ENCODE assay signal across 14 cellular contexts in genomic region chr5:149341846-149342245, GRCh38. TPM values are rescaled to one million over a fixed set of nuclear protein-coding genes. Genes with fewer than 3 reads are reported as not detected.
"Had no signal": no experiment of that assay in that cellular context is flagged by ENCODE, and none has a peak within 500 bp of the region (broad histone marks: within the 10 kb centered on the region; RNA-seq: fewer than 3 reads in every experiment).

No MANE protein-coding gene starts in this region.

- H3K4me3 ChIP-seq: cardiac muscle cell, colonic mucosa, gastrocnemius medialis, pancreas, uterus had no signal

- H3K27ac Mint-ChIP-seq: activated naive CD4-positive, alpha-beta T cell treated with anti-CD3 and anti-CD28 coated beads for 36 hours; activated T-helper 17 cell treated with anti-CD3 and anti-CD28 coated beads, Interleukin-2, amount 50 U/mL, for 72 hours; WTC11 had no signal

- H3K27ac ChIP-seq: cardiac muscle cell, colonic mucosa, gastrocnemius medialis, pancreas, uterus had no signal

- H3K9me3 ChIP-seq: colonic mucosa, gastrocnemius medialis, pancreas, uterus had no signal

- H3K27me3 ChIP-seq: colonic mucosa, gastrocnemius medialis, pancreas, uterus had no signal

- H3K27me3 Mint-ChIP-seq: activated T-helper 17 cell treated with anti-CD3 and anti-CD28 coated beads, Interleukin-2, amount 50 U/mL, for 72 hours had no signal

- H3K4me1 ChIP-seq: colonic mucosa had no signal

- H3K9me3 Mint-ChIP-seq: activated naive CD4-positive, alpha-beta T cell treated with anti-CD3 and anti-CD28 coated beads for 36 hours; activated T-helper 17 cell treated with anti-CD3 and anti-CD28 coated beads, Interleukin-2, amount 50 U/mL, for 72 hours; WTC11 had no signal

- H3K36me3 ChIP-seq: cardiac muscle cell, colonic mucosa, pancreas, uterus had no signal

- H3K4me3 Mint-ChIP-seq: activated naive CD4-positive, alpha-beta T cell treated with anti-CD3 and anti-CD28 coated beads for 36 hours; activated T-helper 17 cell treated with anti-CD3 and anti-CD28 coated beads, Interleukin-2, amount 50 U/mL, for 72 hours; WTC11 had no signal

- DNase-seq: activated CD4-positive, alpha-beta T cell treated with anti-CD3 and anti-CD28 coated beads for 48 hours; activated naive CD4-positive, alpha-beta T cell treated with anti-CD3 and anti-CD28 coated beads for 36 hours; colonic mucosa; effector CD4-positive, alpha-beta T cell; gastrocnemius medialis; kidney; pancreas; retina; uterus had no signal

- FAIRE-seq: kidney, pancreas had no signal

- ATAC-seq: activated T-helper 17 cell treated with anti-CD3 and anti-CD28 coated beads, Interleukin-2, amount 50 U/mL, for 72 hours; gastrocnemius medialis; pancreas; WTC11 had no signal

RNA-seq across cellular contexts. Expression of gene IL17B, which starts 37.2 kb away (rescaled TPM):
- total RNA-seq: activated naive CD4-positive, alpha-beta T cell treated with anti-CD3 and anti-CD28 coated beads for 36 hours; activated T-helper 17 cell treated with anti-CD3 and anti-CD28 coated beads, Interleukin-2, amount 50 U/mL, for 72 hours; fibroblast of lung; lower leg skin; pancreas; WTC11 had no signal
